23 cellular contexts compared by ENCODE assay signal in the genomic region with DNA sequence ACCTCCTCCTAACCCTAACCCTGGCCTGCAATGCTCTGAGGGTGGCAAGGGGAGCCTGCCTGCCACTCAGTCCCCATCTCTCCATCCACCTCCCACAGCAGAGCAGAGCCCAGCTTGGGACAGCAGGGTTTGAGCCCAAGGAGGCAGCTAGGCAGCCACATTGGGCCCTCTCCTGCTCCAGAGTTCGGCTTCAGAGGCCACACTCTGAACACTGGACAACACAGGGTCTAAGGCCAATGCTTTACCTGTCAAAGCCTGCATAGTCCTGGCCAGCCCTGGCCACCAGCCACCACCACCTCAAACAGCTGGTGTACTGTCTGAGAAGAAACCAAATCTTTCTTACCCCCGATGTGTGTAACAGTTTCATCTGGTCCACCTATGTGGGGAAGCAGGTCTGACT. TPM values are rescaled to one million over a fixed set of nuclear protein-coding genes. Genes with fewer than 3 reads are reported as not detected.
A peak's percentile ranks its signal among the peaks of the same experiment; 100 is the strongest.
DNase-seq lines count a peak whose midpoint lies in the region; ATAC-seq and TF ChIP-seq lines count a peak whose summit lies in the region.
"Had no signal": no experiment of that assay in that cellular context is flagged by ENCODE, and none has a peak within 500 bp of the region (broad histone marks: within the 10 kb centered on the region; RNA-seq: fewer than 3 reads in every experiment).

No MANE protein-coding gene starts in this region.

- H3K9me3 ChIP-seq in CD4-positive, CD25-positive, alpha-beta regulatory T cell (ENCODE audit: control insufficient read depth in 2 of 2, low read length in 2 of 2): peaks cover 0 to 5% of the 10 kb centered on the region in 2 experiments
- H3K9me3 ChIP-seq in trophoblast cell (ENCODE audit: insufficient read depth, low read depth, low read length) (peaks cover 5% of the 10 kb centered on the region), esophagus squamous epithelium (no peaks in the 10 kb centered on the region)

- H3K27me3 ChIP-seq in CD4-positive, CD25-positive, alpha-beta regulatory T cell (ENCODE audit: control insufficient read depth, insufficient read depth, low read length): no peaks in the 10 kb centered on the region
- H3K27me3 ChIP-seq in KMS-11 (ENCODE audit: insufficient read depth, low read depth) (no peaks in the 10 kb centered on the region), trophoblast cell (ENCODE audit: insufficient read depth, low read length) (no peaks in the 10 kb centered on the region), esophagus squamous epithelium (no peaks in the 10 kb centered on the region)
- H3K27me3 ChIP-seq: cardiac muscle cell had no signal

- no peak overlapping the region for H4K12ac ChIP-seq in trophoblast cell (ENCODE audit: low read depth, low read length)

- intact Hi-C loops in esophagus squamous epithelium (cut with DNase I): no loop called here

- H3K9ac ChIP-seq in KMS-11: no peak overlapping the region
- peak overlapping the region; percentile 36 for H3K9ac ChIP-seq in trophoblast cell (ENCODE audit: low read length)

- TF ChIP-seq CTCF in KMS-11 (conservative IDR thresholded peaks at IDR 0.05; ENCODE audit: low read depth, low read length): no peak
- TF ChIP-seq CTCF in glutamatergic neuron (IDR thresholded peaks at IDR 0.05; ENCODE audit: partially characterized antibody, unreplicated experiment): no peak
- TF ChIP-seq CTCF in esophagus squamous epithelium (IDR thresholded peaks at IDR 0.05): no peak

- no peaks in the 10 kb centered on the region for H3K36me3 ChIP-seq in CD4-positive, CD25-positive, alpha-beta regulatory T cell (ENCODE audit: control insufficient read depth, insufficient read depth, low read length)
- H3K36me3 ChIP-seq in KMS-11 (ENCODE audit: insufficient read depth) (no peaks in the 10 kb centered on the region), trophoblast cell (ENCODE audit: control insufficient read depth in 1 of 2, insufficient read depth in 2 of 2, low read length in 2 of 2) (peaks cover 0 to 5% of the 10 kb centered on the region in 2 experiments), esophagus squamous epithelium (peaks cover 0 to 4% (median 0%) of the 10 kb centered on the region in 3 donors)
- H3K36me3 ChIP-seq: cardiac muscle cell had no signal

- H3K4me1 ChIP-seq in CD4-positive, CD25-positive, alpha-beta regulatory T cell (ENCODE audit: control insufficient read depth, insufficient read depth, low read length, poor library complexity, severe bottlenecking): peaks cover 33% of the 10 kb centered on the region
- H3K4me1 ChIP-seq in KMS-11 (ENCODE audit: low read depth, poor library complexity, severe bottlenecking): peaks cover 65% of the 10 kb centered on the region
- peaks cover 13 to 18% of the 10 kb centered on the region in 2 experiments for H3K4me1 ChIP-seq in trophoblast cell (ENCODE audit: control insufficient read depth in 1 of 2, insufficient read depth in 2 of 2, low read length in 2 of 2)
- H3K4me1 ChIP-seq in esophagus squamous epithelium: peaks cover 38 to 78% (median 41%) of the 10 kb centered on the region in 3 donors

- H3K27ac ChIP-seq in CD4-positive, CD25-positive, alpha-beta regulatory T cell (ENCODE audit: insufficient read depth, low read length, poor library complexity, severe bottlenecking): no peak overlapping the region
- H3K27ac ChIP-seq in KMS-11: peak overlapping the region; percentile 38; the same call in 1 of the 2 replicates
- no peak overlapping the region for H3K27ac ChIP-seq in trophoblast cell (ENCODE audit: low read depth, low read length)
- H3K27ac ChIP-seq in esophagus squamous epithelium: peak overlapping the region in 2 of 4 donors; percentile 90 to 100
- H3K27ac ChIP-seq: cardiac muscle cell, SK-N-MC had no signal

- no peak for DNase-seq in CD4-positive, CD25-positive, alpha-beta regulatory T cell
- DNase-seq in glutamatergic neuron (no peak), trophoblast cell (no peak), esophagus squamous epithelium (lab: John Stamatoyannopoulos, UW) (no peak), NCI-H69 (lab: John Stamatoyannopoulos, UW) (no peak), iPS-NIHi7 (ENCODE audit: extremely low spot score) (no peak)
- no peak for DNase-seq in activated naive CD8-positive, alpha-beta T cell treated with anti-CD3 and anti-CD28 coated beads for 36 hours
- DNase-seq: activated CD4-positive, alpha-beta T cell treated with anti-CD3 and anti-CD28 coated beads for 36 hours; cortex of kidney; Kasumi-1; kidney glomerular epithelial cell; NCI-H1048; NCI-H526; retina; stimulated activated CD4-positive, alpha-beta T cell treated with anti-CD3 and anti-CD28 coated beads, Interleukin-2, amount 100 ng/mL, for 48 hours; stimulated activated naive CD8-positive, alpha-beta T cell treated with anti-CD3 and anti-CD28 coated beads, Interleukin-15, Interleukin-2, amounts not matched to agents 100 U/mL and 50 U/mL, for 24 hours; T-helper 2 cell had no signal

- H3K79me2 ChIP-seq in KMS-11 (ENCODE audit: insufficient read depth, low read depth): peaks cover 91% of the 10 kb centered on the region
- peaks cover 49% of the 10 kb centered on the region for H3K79me2 ChIP-seq in trophoblast cell (ENCODE audit: control insufficient read depth, insufficient read depth, low read length, poor library complexity)

- peaks cover 16 to 64% (median 38%) of the 10 kb centered on the region in 4 donors for H3K4me1 Mint-ChIP-seq in CD4-positive, CD25-positive, alpha-beta regulatory T cell
- H3K4me1 Mint-ChIP-seq in glutamatergic neuron (ENCODE audit: low read depth, unreplicated experiment): peaks cover 38% of the 10 kb centered on the region
- H3K4me1 Mint-ChIP-seq in activated naive CD8-positive, alpha-beta T cell treated with anti-CD3 and anti-CD28 coated beads for 36 hours: peaks cover 39% of the 10 kb centered on the region

- no peak overlapping the region for H3K18ac ChIP-seq in trophoblast cell (ENCODE audit: low read length)

- peak overlapping the region; percentile 72 for H3K4me2 ChIP-seq in KMS-11
- H3K4me2 ChIP-seq in trophoblast cell (ENCODE audit: low read length): no peak overlapping the region
- H3K4me2 ChIP-seq: smooth muscle cell had no signal

- H3K23ac ChIP-seq in trophoblast cell (ENCODE audit: low read length): peak overlapping the region; percentile 40

- no peak overlapping the region for H2BK5ac ChIP-seq in trophoblast cell (ENCODE audit: low read depth, low read length, poor library complexity)

- peaks cover 6% of the 10 kb centered on the region for H3K79me1 ChIP-seq in trophoblast cell (ENCODE audit: low read length)

- ATAC-seq in CD4-positive, CD25-positive, alpha-beta regulatory T cell (ENCODE audit: low read depth in 2 of 2): no peak
- ATAC-seq: activated CD4-positive, alpha-beta T cell treated with anti-CD3 and anti-CD28 coated beads for 36 hours; activated naive CD4-positive, alpha-beta T cell treated with anti-CD3 and anti-CD28 coated beads, Interleukin-2, amount 50 U/mL, for 72 hours; stimulated activated naive CD8-positive, alpha-beta T cell treated with anti-CD3 and anti-CD28 coated beads, Interleukin-15, Interleukin-2, amounts not matched to agents 100 U/mL and 50 U/mL, for 24 hours had no signal

- no peaks in the 10 kb centered on the region for H3K27me3 Mint-ChIP-seq in CD4-positive, CD25-positive, alpha-beta regulatory T cell
- H3K27me3 Mint-ChIP-seq in glutamatergic neuron (ENCODE audit: unreplicated experiment): peaks cover 8% of the 10 kb centered on the region
- no peaks in the 10 kb centered on the region for H3K27me3 Mint-ChIP-seq in activated naive CD8-positive, alpha-beta T cell treated with anti-CD3 and anti-CD28 coated beads for 36 hours
- H3K27me3 Mint-ChIP-seq: activated CD4-positive, alpha-beta T cell treated with anti-CD3 and anti-CD28 coated beads for 36 hours had no signal

- no peak overlapping the region for H3K4me3 ChIP-seq in CD4-positive, CD25-positive, alpha-beta regulatory T cell (ENCODE audit: low read depth, low read length)
- H3K4me3 ChIP-seq in KMS-11 (IDR thresholded peaks at IDR 0.05; ENCODE audit: insufficient read depth, low read depth, low read length) (no peak overlapping the region), trophoblast cell (ENCODE audit: low read depth, low read length) (no peak overlapping the region), esophagus squamous epithelium (no peak overlapping the region)
- H3K4me3 ChIP-seq: cardiac muscle cell, lung, SK-N-MC, smooth muscle cell had no signal

- no peak for TF ChIP-seq POLR2A in esophagus squamous epithelium (IDR thresholded peaks at IDR 0.05)

- no peak overlapping the region for H2BK12ac ChIP-seq in trophoblast cell (ENCODE audit: low read length)

- H3K4me3 Mint-ChIP-seq in CD4-positive, CD25-positive, alpha-beta regulatory T cell: peak overlapping the region in 1 of 4 donors; percentile 39
- no peak overlapping the region for H3K4me3 Mint-ChIP-seq in glutamatergic neuron (ENCODE audit: unreplicated experiment)
- no peak overlapping the region for H3K4me3 Mint-ChIP-seq in activated naive CD8-positive, alpha-beta T cell treated with anti-CD3 and anti-CD28 coated beads for 36 hours
- H3K4me3 Mint-ChIP-seq: activated CD4-positive, alpha-beta T cell treated with anti-CD3 and anti-CD28 coated beads for 36 hours had no signal

- H3K4ac ChIP-seq in trophoblast cell (ENCODE audit: low read depth, low read length): peak overlapping the region; percentile 42

- no CpG with 5 or more reads among the region's 2 CpGs for WGBS in trophoblast cell (ENCODE audit: extremely low coverage, insufficient coverage, insufficient read length)
- WGBS in esophagus squamous epithelium, 2 donors: 83% methylated on average over 1 of the region's 2 CpGs; no CpG with 5 or more reads in 1 of the 2 donors

- H2AFZ ChIP-seq in KMS-11 (ENCODE audit: low read depth): no peak overlapping the region
- H2AFZ ChIP-seq in trophoblast cell (ENCODE audit: insufficient read depth, low read length, poor library complexity): no peak overlapping the region

- H2BK120ac ChIP-seq in trophoblast cell (ENCODE audit: insufficient read depth, low read length, poor library complexity): no peak overlapping the region

- H3K27ac Mint-ChIP-seq in CD4-positive, CD25-positive, alpha-beta regulatory T cell: peak overlapping the region in 2 of 3 donors; percentile 36 to 44
- peak overlapping the region; percentile 20 for H3K27ac Mint-ChIP-seq in glutamatergic neuron (ENCODE audit: unreplicated experiment)
- no peak overlapping the region for H3K27ac Mint-ChIP-seq in activated naive CD8-positive, alpha-beta T cell treated with anti-CD3 and anti-CD28 coated beads for 36 hours
- H3K27ac Mint-ChIP-seq: activated CD4-positive, alpha-beta T cell treated with anti-CD3 and anti-CD28 coated beads for 36 hours had no signal

- no peak overlapping the region for H4K8ac ChIP-seq in trophoblast cell (ENCODE audit: low read depth, low read length)

- H3K9me3 Mint-ChIP-seq in CD4-positive, CD25-positive, alpha-beta regulatory T cell: peaks cover 0 to 6% (median 0%) of the 10 kb centered on the region in 7 donors
- peaks cover 9% of the 10 kb centered on the region for H3K9me3 Mint-ChIP-seq in glutamatergic neuron (ENCODE audit: unreplicated experiment)
- H3K9me3 Mint-ChIP-seq in activated naive CD8-positive, alpha-beta T cell treated with anti-CD3 and anti-CD28 coated beads for 36 hours: peaks cover 6% of the 10 kb centered on the region

- H4K20me1 ChIP-seq in KMS-11 (ENCODE audit: insufficient read depth): no peaks in the 10 kb centered on the region

- peaks cover 8% of the 10 kb centered on the region for H3K36me3 Mint-ChIP-seq in CD4-positive, CD25-positive, alpha-beta regulatory T cell
- no peaks in the 10 kb centered on the region for H3K36me3 Mint-ChIP-seq in glutamatergic neuron (ENCODE audit: unreplicated experiment)
- peaks cover 19% of the 10 kb centered on the region for H3K36me3 Mint-ChIP-seq in activated naive CD8-positive, alpha-beta T cell treated with anti-CD3 and anti-CD28 coated beads for 36 hours

- no peak overlapping the region for H3K14ac ChIP-seq in trophoblast cell (ENCODE audit: low read length)

- no peak overlapping the region for H4K91ac ChIP-seq in trophoblast cell (ENCODE audit: low read depth, low read length)

- no peak overlapping the region for H2AK5ac ChIP-seq in trophoblast cell (ENCODE audit: low read length)

RNA-seq across cellular contexts. Expression of a gene that starts 5.2 kb away (rescaled TPM):
- 29.3 TPM for total RNA-seq in CD4-positive, CD25-positive, alpha-beta regulatory T cell
- 1 to 10 TPM; 5.6 to 9.8 (median 7.6) TPM for polyA plus RNA-seq in CD4-positive, CD25-positive, alpha-beta regulatory T cell
- total RNA-seq in glutamatergic neuron (ENCODE audit: unreplicated experiment) (43.7 TPM), esophagus squamous epithelium (100 to 1,000 TPM in 1 of 4 donors, 10 to 100 TPM in 3; 81.7 to 116 (median 91.1) TPM)
- polyA plus RNA-seq in trophoblast cell (2013): 25.7 and 26.4 TPM in 2 replicates
- 10 to 100 TPM; 19.2 to 20.5 TPM for total RNA-seq in activated naive CD8-positive, alpha-beta T cell treated with anti-CD3 and anti-CD28 coated beads for 36 hours
